In genomic region chr12:93802698-93803097, GRCh38 we compare ENCODE assay signal across 11 cellular contexts.
A peak's percentile ranks its signal among the peaks of the same experiment; 100 is the strongest.
DNase-seq lines count a peak whose midpoint lies in the region; ATAC-seq, FAIRE-seq and TF ChIP-seq lines count a peak whose summit lies in the region.
"Had no signal": no experiment of that assay in that cellular context is flagged by ENCODE, and none has a peak within 500 bp of the region (broad histone marks: within the 10 kb centered on the region; RNA-seq: fewer than 3 reads in every experiment).

No MANE protein-coding gene starts in this region.

- no peaks in the 10 kb centered on the region for H3K36me3 Mint-ChIP-seq in endodermal cell (ENCODE audit: low read depth)
- H3K36me3 Mint-ChIP-seq: CD14-positive monocyte had no signal

- H3K36me3 ChIP-seq in MM.1S (replicated peaks; ENCODE audit: insufficient read depth, low read length) (no peaks in the 10 kb centered on the region), endodermal cell (ENCODE audit: control insufficient read depth, insufficient read depth, low read length) (no peaks in the 10 kb centered on the region), mesendoderm (ENCODE audit: control insufficient read depth, insufficient read depth, low read length) (no peaks in the 10 kb centered on the region)

- H3K4me3 Mint-ChIP-seq in endodermal cell: no peak overlapping the region

- H3K4ac ChIP-seq in mesendoderm (ENCODE audit: low read depth, low read length): no peak overlapping the region

- peaks cover 13% of the 10 kb centered on the region for H3K4me1 Mint-ChIP-seq in endodermal cell

- H3K18ac ChIP-seq in mesendoderm (ENCODE audit: low read length): no peak overlapping the region

- no peak overlapping the region for H3K27ac Mint-ChIP-seq in endodermal cell

- no peak overlapping the region for H4K8ac ChIP-seq in mesendoderm (ENCODE audit: low read depth, low read length)

- no peaks in the 10 kb centered on the region for H3K9me2 ChIP-seq in MM.1S (replicated peaks; ENCODE audit: insufficient read depth, low read length)

- H4K5ac ChIP-seq in mesendoderm (ENCODE audit: low read length): no peak overlapping the region

- DNase-seq in A549 (ENCODE audit: low read depth in 1 of 2, low spot score in 1 of 2) (no peak), MM.1S (no peak), endodermal cell (no peak), mesendoderm (peak; percentile 47), SIG-M5 treated with dmso at 0.1 percent for 504 hours (lab: John Stamatoyannopoulos, UW; ENCODE audit: unreplicated experiment) (no peak), NCI-H187 treated with DMSO at 0.1 percent for 48 hours (lab: John Stamatoyannopoulos, UW) (no peak), SKM-1 treated with dmso at 0.1 percent for 144 hours (lab: John Stamatoyannopoulos, UW; ENCODE audit: unreplicated experiment) (no peak), activated T-cell treated with anti-CD3 and anti-CD28 coated beads for 4 hours (no peak)
- DNase-seq: mucosa of descending colon had no signal

- ATAC-seq in A549: peak; percentile 47 to 66; a peak in 2 of 6 replicates
- ATAC-seq: mucosa of descending colon had no signal

- no peaks in the 10 kb centered on the region for H3K27me3 Mint-ChIP-seq in endodermal cell (ENCODE audit: insufficient read depth)

- H2AFZ ChIP-seq in MM.1S (ENCODE audit: low read length): no peak overlapping the region

- TF ChIP-seq EP300 in A549 (IDR thresholded peaks at IDR 0.05): no peak

- H3K9me3 ChIP-seq in A549: no peaks in the 10 kb centered on the region
- H3K9me3 ChIP-seq in MM.1S (replicated peaks; ENCODE audit: insufficient read depth, low read length): no peaks in the 10 kb centered on the region
- H3K9me3 ChIP-seq in endodermal cell (ENCODE audit: control insufficient read depth, low read length): no peaks in the 10 kb centered on the region
- H3K9me3 ChIP-seq: mucosa of descending colon had no signal

- H2AK5ac ChIP-seq in mesendoderm (ENCODE audit: low read length): peak overlapping the region; percentile 29

- H3F3A ChIP-seq in MM.1S (ENCODE audit: insufficient read depth, low read length): no peaks in the 10 kb centered on the region

- no peaks in the 10 kb centered on the region for H4K20me1 ChIP-seq in MM.1S (ENCODE audit: insufficient read depth, low read length)

- H3K27me3 ChIP-seq in MM.1S (replicated peaks; ENCODE audit: insufficient read depth, low read length): no peaks in the 10 kb centered on the region
- no peaks in the 10 kb centered on the region for H3K27me3 ChIP-seq in endodermal cell (ENCODE audit: control insufficient read depth, insufficient read depth, low read length, poor library complexity, severe bottlenecking)
- H3K27me3 ChIP-seq in mesendoderm (ENCODE audit: insufficient read depth, low read length, poor library complexity): no peaks in the 10 kb centered on the region

- no peak overlapping the region for H3K4me3 ChIP-seq in A549
- no peak overlapping the region for H3K4me3 ChIP-seq in MM.1S (ENCODE audit: low read length)
- H3K4me3 ChIP-seq in endodermal cell (ENCODE audit: low read length): no peak overlapping the region
- H3K4me3 ChIP-seq in mesendoderm (ENCODE audit: low read length): no peak overlapping the region
- H3K4me3 ChIP-seq: mucosa of descending colon, SK-N-MC had no signal

- no peak for FAIRE-seq in A549 (lab: Jason Lieb, UNC)

- H3K4me2 ChIP-seq in A549 (no peak overlapping the region), MM.1S (ENCODE audit: low read depth, low read length) (peak overlapping the region; percentile 45; the same call in 1 of the 2 replicates), mesendoderm (ENCODE audit: low read length) (no peak overlapping the region)

- H3K23ac ChIP-seq in mesendoderm (ENCODE audit: low read length): no peak overlapping the region

- H3K27ac ChIP-seq in A549: peak overlapping the region in 1 of 2 experiments; percentile 4; a peak in 1 of 6 replicates
- H3K27ac ChIP-seq in MM.1S (ENCODE audit: low read length): no peak overlapping the region
- no peak overlapping the region for H3K27ac ChIP-seq in endodermal cell (ENCODE audit: low read depth, low read length)
- H3K27ac ChIP-seq in mesendoderm (ENCODE audit: low read depth, low read length): no peak overlapping the region
- H3K27ac ChIP-seq: SK-N-MC had no signal

- H3K79me2 ChIP-seq in MM.1S (ENCODE audit: low read length) (no peaks in the 10 kb centered on the region), mesendoderm (ENCODE audit: control insufficient read depth, insufficient read depth, low read length) (no peaks in the 10 kb centered on the region)

- no peaks in the 10 kb centered on the region for H3K4me1 ChIP-seq in A549
- peaks cover 10% of the 10 kb centered on the region for H3K4me1 ChIP-seq in MM.1S (ENCODE audit: low read length)
- H3K4me1 ChIP-seq in endodermal cell (ENCODE audit: control insufficient read depth, insufficient read depth, low read length): no peaks in the 10 kb centered on the region
- H3K4me1 ChIP-seq in mesendoderm (ENCODE audit: control insufficient read depth, low read depth, low read length): peaks cover 4% of the 10 kb centered on the region

- H3K9ac ChIP-seq in MM.1S (ENCODE audit: low read length): no peak overlapping the region
- H3K9ac ChIP-seq in endodermal cell (ENCODE audit: extremely low read depth, low read length, poor library complexity, severe bottlenecking): no peak overlapping the region
- no peak overlapping the region for H3K9ac ChIP-seq in mesendoderm (ENCODE audit: low read length)

- no peak for TF ChIP-seq POLR2A in A549 (IDR thresholded peaks at IDR 0.05; ENCODE audit: low read length)

- peak in 1 of 2 experiments; percentile 23; a peak in 2 of 5 replicates for TF ChIP-seq RAD21 in A549 (conservative IDR thresholded peaks at IDR 0.05 in 1 of 2, IDR thresholded peaks at IDR 0.05 in 1 of 2)

- H3K79me1 ChIP-seq in mesendoderm (ENCODE audit: low read length): no peaks in the 10 kb centered on the region

- H3K56ac ChIP-seq in mesendoderm (ENCODE audit: low read length): no peak overlapping the region

- POLR2A ChIA-PET in A549 (lab: Yijun Ruan, JAX): no interaction called here

- CTCF ChIA-PET in A549 (lab: Yijun Ruan, JAX): interaction anchor here (1.1 to 2.1 kb wide), 2 partner anchors 13 to 233 kb away, joined by 4 to 7 read pairs; no protein-coding TSS in a partner anchor

- no peaks in the 10 kb centered on the region for H3K9me3 Mint-ChIP-seq in endodermal cell
- H3K9me3 Mint-ChIP-seq: CD14-positive monocyte had no signal

- H2BK15ac ChIP-seq in mesendoderm (replicated peaks; ENCODE audit: low read depth): no peak overlapping the region

- no peak overlapping the region for H2BK120ac ChIP-seq in mesendoderm (ENCODE audit: low read depth, low read length)

- TF ChIP-seq CTCF in A549 (IDR thresholded peaks at IDR 0.05) (no peak), MM.1S (IDR thresholded peaks at IDR 0.05; ENCODE audit: low read length) (no peak), endodermal cell (conservative IDR thresholded peaks at IDR 0.05) (peak; percentile 53)

- no peak overlapping the region for H2BK5ac ChIP-seq in mesendoderm (ENCODE audit: low read length)

TF ChIP-seq in A549, 52 proteins besides CTCF, POLR2A, EP300 and RAD21:
- no peak for TF ChIP-seq ESRRA (IDR thresholded peaks at IDR 0.05; ENCODE audit: borderline replicate concordance, low read length)
- TF ChIP-seq EHMT2 (IDR thresholded peaks at IDR 0.05; ENCODE audit: low read depth): no peak
- TF ChIP-seq RNF2 (IDR thresholded peaks at IDR 0.05; ENCODE audit: borderline replicate concordance, low read depth): no peak
- TF ChIP-seq JUN (IDR thresholded peaks at IDR 0.05): no peak
- no peak for TF ChIP-seq BCL3 (IDR thresholded peaks at IDR 0.05)
